Comparison of ENCODE assay signal across 1 cellular context in genomic region chr17:76548378-76549214, GRCh38.
TF ChIP-seq lines count a peak whose summit lies in the region.

No MANE protein-coding gene starts in this region.

TF ChIP-seq in liver, 16 proteins besides CTCF, POLR2A, EP300 and RAD21:
- TF ChIP-seq SP1 (IDR thresholded peaks at IDR 0.05) (peak; percentile 39), HNF4A (conservative IDR thresholded peaks at IDR 0.05) (peak; percentile 58 to 60), NR2F2 (IDR thresholded peaks at IDR 0.05) (no peak), RXRA (IDR thresholded peaks at IDR 0.05) (peak; percentile 31 to 54), MAX (IDR thresholded peaks at IDR 0.05) (no peak)
